In the genomic region with DNA sequence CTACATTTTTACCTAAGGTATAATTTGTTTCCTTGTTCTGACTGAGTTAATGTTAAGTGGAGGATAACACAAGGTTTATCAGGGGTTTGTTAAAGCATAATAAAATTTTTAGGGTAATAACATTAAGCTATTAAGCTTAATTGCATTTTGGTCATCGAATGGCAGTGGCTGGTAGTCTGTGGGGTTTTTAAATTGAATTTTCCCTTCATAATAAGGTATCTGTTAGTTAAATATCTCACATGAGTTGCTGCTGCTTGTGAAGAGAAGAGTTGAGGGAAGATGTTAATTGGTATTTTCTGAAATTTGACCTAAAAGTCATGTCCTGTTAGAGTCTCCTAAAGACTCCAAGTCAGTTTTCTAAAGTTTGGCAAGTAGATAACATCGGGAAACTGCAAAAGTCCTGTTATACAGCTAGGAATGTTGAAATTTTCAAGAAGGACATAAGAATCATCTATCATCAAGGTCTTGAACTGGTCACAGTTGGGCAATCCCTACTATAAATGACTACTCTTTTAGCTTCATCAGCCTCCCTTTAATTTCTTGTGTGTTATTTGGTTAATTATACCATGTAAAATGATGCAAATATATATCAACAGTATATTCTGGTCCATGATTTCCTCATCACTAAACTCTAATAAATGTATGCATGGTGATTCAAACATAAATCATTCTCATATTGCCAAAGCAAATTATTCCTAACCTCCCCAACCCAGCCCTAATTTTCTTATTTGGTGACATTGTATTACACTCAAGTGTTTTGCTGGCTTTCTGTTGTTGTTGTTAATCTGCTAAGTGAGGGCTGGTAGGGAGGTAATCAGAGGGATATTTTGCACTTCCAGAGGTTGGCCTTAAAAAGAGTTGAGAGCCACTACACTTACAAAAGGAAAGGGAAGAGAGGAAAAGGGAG, we compare ENCODE assay signal across 20 cellular contexts.
DNase-seq lines count a peak whose midpoint lies in the region; ATAC-seq and TF ChIP-seq lines count a peak whose summit lies in the region.
"Had no signal": no experiment of that assay in that cellular context is flagged by ENCODE, and none has a peak within 500 bp of the region (broad histone marks: within the 10 kb centered on the region; RNA-seq: fewer than 3 reads in every experiment).

No MANE protein-coding gene starts in this region.

- CTCF ChIA-PET in HEK293 (lab: Yijun Ruan, JAX): interaction anchor here (0.6 to 0.7 kb wide), 3 partner anchors 13 to 540 kb away, joined by 3 read pairs; no protein-coding TSS in a partner anchor

- POLR2A ChIA-PET in HEK293 (lab: Yijun Ruan, JAX): interaction anchor here (1.8 kb wide), 1 partner anchor 64 kb away, joined by 7 read pairs; a partner anchor contains a TSS

- peak overlapping the region; percentile 22 to 53 (median 43) for H3K27ac Mint-ChIP-seq in CD4-positive, CD25-positive, alpha-beta regulatory T cell

- no peak overlapping the region for H3K4me3 ChIP-seq in CD4-positive, CD25-positive, alpha-beta regulatory T cell (ENCODE audit: low read depth, low read length)
- H3K4me3 ChIP-seq in HEK293 (ENCODE audit: low read depth, low read length) (no peak overlapping the region), fibroblast of villous mesenchyme (ENCODE audit: low read depth, low read length) (no peak overlapping the region), aorta (ENCODE audit: low read length in 2 of 2) (no peak overlapping the region), WERI-Rb-1 (ENCODE audit: low read depth, low read length) (no peak overlapping the region)
- H3K4me3 ChIP-seq: GM23248, MG63, Peyer's patch had no signal

- H3K36me3 Mint-ChIP-seq in CD4-positive, CD25-positive, alpha-beta regulatory T cell: peaks cover 12% of the 10 kb centered on the region

- no peaks in the 10 kb centered on the region for H3K9me3 ChIP-seq in CD4-positive, CD25-positive, alpha-beta regulatory T cell (ENCODE audit: control insufficient read depth in 2 of 2, low read length in 2 of 2)
- H3K9me3 ChIP-seq in HEK293 (ENCODE audit: control insufficient read depth, insufficient read depth, low read depth, low read length): no peaks in the 10 kb centered on the region
- H3K9me3 ChIP-seq in aorta (ENCODE audit: control insufficient read depth, low read length): no peaks in the 10 kb centered on the region
- no peaks in the 10 kb centered on the region for H3K9me3 ChIP-seq in WERI-Rb-1 (ENCODE audit: severe bottlenecking)
- H3K9me3 ChIP-seq: MG63, Peyer's patch had no signal

- H3K4me1 Mint-ChIP-seq in CD4-positive, CD25-positive, alpha-beta regulatory T cell: peaks cover 50 to 83% (median 60%) of the 10 kb centered on the region in 4 donors

- 64 to 78% methylated on average over 2 of the region's 2 CpGs for WGBS in aorta, 2 donors

- H3K9me3 Mint-ChIP-seq in CD4-positive, CD25-positive, alpha-beta regulatory T cell: peaks cover 0 to 1% (median 0%) of the 10 kb centered on the region in 7 donors

- no peaks in the 10 kb centered on the region for H3K27me3 ChIP-seq in CD4-positive, CD25-positive, alpha-beta regulatory T cell (ENCODE audit: control insufficient read depth, insufficient read depth, low read length)
- H3K27me3 ChIP-seq in aorta (ENCODE audit: control insufficient read depth in 1 of 2, insufficient read depth in 2 of 2, low read length in 1 of 2): no peaks in the 10 kb centered on the region
- H3K27me3 ChIP-seq in WERI-Rb-1 (ENCODE audit: insufficient read depth, low read depth, severe bottlenecking): no peaks in the 10 kb centered on the region
- H3K27me3 ChIP-seq: MG63, Peyer's patch had no signal

- intact Hi-C loops in aorta (cut with DNase I): no loop called here

- no peak overlapping the region for H3K27ac ChIP-seq in CD4-positive, CD25-positive, alpha-beta regulatory T cell (ENCODE audit: insufficient read depth, low read length, poor library complexity, severe bottlenecking)
- H3K27ac ChIP-seq in HEK293 (ENCODE audit: extremely low read depth, low read depth, low read length) (no peak overlapping the region), VCaP (peak overlapping the region; percentile 65), aorta (ENCODE audit: low read depth in 1 of 2, low read length in 2 of 2) (no peak overlapping the region), WERI-Rb-1 (no peak overlapping the region)
- H3K27ac ChIP-seq: GM23248, Peyer's patch had no signal

- H3K36me3 ChIP-seq in CD4-positive, CD25-positive, alpha-beta regulatory T cell (ENCODE audit: control insufficient read depth, insufficient read depth, low read length): no peaks in the 10 kb centered on the region
- no peaks in the 10 kb centered on the region for H3K36me3 ChIP-seq in HEK293 (ENCODE audit: control insufficient read depth in 2 of 2, insufficient read depth in 1 of 2, low read length in 2 of 2)
- H3K36me3 ChIP-seq in aorta (ENCODE audit: control insufficient read depth in 1 of 2, insufficient read depth in 2 of 2, low read length in 1 of 2): no peaks in the 10 kb centered on the region
- H3K36me3 ChIP-seq in WERI-Rb-1: no peaks in the 10 kb centered on the region
- H3K36me3 ChIP-seq: MG63, Peyer's patch had no signal

- TF ChIP-seq CTCF in HEK293 (tag by site-specific recombination; IDR thresholded peaks at IDR 0.05): no peak
- no peak for TF ChIP-seq CTCF in VCaP (conservative IDR thresholded peaks at IDR 0.05)
- TF ChIP-seq CTCF in fibroblast of villous mesenchyme (IDR thresholded peaks at IDR 0.05; ENCODE audit: insufficient read depth, low read depth, low read length): no peak
- TF ChIP-seq CTCF in WERI-Rb-1 (IDR thresholded peaks at IDR 0.05; ENCODE audit: low read depth, low read length): no peak
- no peak for TF ChIP-seq CTCF in GM10266 (IDR thresholded peaks at IDR 0.05; ENCODE audit: control insufficient read depth, insufficient read depth, low read depth, missing control alignments)

- no peak for ATAC-seq in CD4-positive, CD25-positive, alpha-beta regulatory T cell (ENCODE audit: low read depth in 2 of 2)
- ATAC-seq in aorta (ENCODE audit: low FRiP score): no peak
- ATAC-seq: HCT116, HepG2 had no signal

- DNase-seq in CD4-positive, CD25-positive, alpha-beta regulatory T cell: no peak
- DNase-seq in fibroblast of villous mesenchyme (ENCODE audit: low read depth): peak; percentile 54
- no peak for DNase-seq in aorta
- DNase-seq in WERI-Rb-1: no peak
- no peak for DNase-seq in epidermal melanocyte (ENCODE audit: insufficient read length, low spot score)
- DNase-seq in GM10266 (ENCODE audit: extremely low spot score): no peak
- DNase-seq: Calu3, DMS79, GM23248, Karpas-422, MG63, NCI-H1092, NCI-H146, NCI-H2081, Peyer's patch, Right ventricle myocardium superior had no signal

- H3K27me3 Mint-ChIP-seq in CD4-positive, CD25-positive, alpha-beta regulatory T cell: no peaks in the 10 kb centered on the region

- H3K4me1 ChIP-seq in CD4-positive, CD25-positive, alpha-beta regulatory T cell (ENCODE audit: control insufficient read depth, insufficient read depth, low read length, poor library complexity, severe bottlenecking): peaks cover 8% of the 10 kb centered on the region
- H3K4me1 ChIP-seq in HEK293 (ENCODE audit: control insufficient read depth, insufficient read depth, low read length): peaks cover 11% of the 10 kb centered on the region; the same call in 1 of the 2 replicates
- H3K4me1 ChIP-seq in aorta (ENCODE audit: control insufficient read depth in 1 of 2, insufficient read depth in 2 of 2, low read length in 2 of 2): peaks cover 0 to 5% of the 10 kb centered on the region in 2 donors
- H3K4me1 ChIP-seq: Peyer's patch had no signal

- no peak overlapping the region for H3K4me3 Mint-ChIP-seq in CD4-positive, CD25-positive, alpha-beta regulatory T cell

TF ChIP-seq in HEK293, 187 proteins besides CTCF, POLR2A, EP300 and RAD21:
- TF ChIP-seq ZNF292 (tag by site-specific recombination; IDR thresholded peaks at IDR 0.05; ENCODE audit: borderline replicate concordance, low read depth): no peak
- TF ChIP-seq WT1 (tag by site-specific recombination; IDR thresholded peaks at IDR 0.05): peak; percentile 81
